7 cellular contexts compared by ENCODE assay signal in the genomic region with DNA sequence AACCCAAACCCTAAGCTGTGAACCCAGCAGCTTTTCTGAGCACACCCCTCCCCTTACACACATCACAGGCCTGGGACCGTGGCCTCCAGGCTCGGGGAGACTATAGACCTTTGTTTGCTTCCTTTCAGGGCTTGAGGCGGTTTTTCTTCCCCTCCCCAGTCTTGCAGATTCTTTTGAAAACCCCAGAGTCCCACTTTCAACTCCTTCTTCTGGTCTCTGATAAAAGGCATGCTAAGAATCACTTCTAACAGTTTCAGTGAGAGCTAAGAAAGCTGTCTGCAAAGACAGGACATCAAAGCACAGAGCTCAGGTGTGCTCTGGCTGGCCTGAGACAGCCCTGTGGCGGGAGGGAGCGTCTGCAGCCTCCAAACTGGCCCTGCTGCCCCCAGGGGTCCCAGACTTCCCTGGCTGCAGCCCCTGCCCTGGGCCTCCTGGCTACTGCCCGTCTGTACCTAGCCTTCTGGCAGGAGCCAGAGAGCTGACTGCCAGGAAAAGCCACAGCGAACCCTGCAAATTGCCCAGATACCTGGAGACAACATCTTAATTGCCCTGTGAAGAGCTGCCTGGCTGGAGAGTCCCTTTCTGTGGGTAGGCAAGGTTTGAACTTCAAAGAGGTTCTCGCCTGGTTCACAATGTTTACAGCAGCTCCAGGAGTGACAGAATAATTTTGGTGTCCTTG.
DNase-seq lines count a peak whose midpoint lies in the region; ATAC-seq and TF ChIP-seq lines count a peak whose summit lies in the region.

No MANE protein-coding gene starts in this region.

- H3K4me3 ChIP-seq in ascending aorta (no peak overlapping the region), esophagus muscularis mucosa (no peak overlapping the region)

- POLR2A ChIA-PET in activated CD4-positive, alpha-beta memory T cell treated with anti-CD3 and anti-CD28 coated beads, Interleukin-2, amount 10 ng/mL, durations not matched to agents 7 days and 5 days (lab: Charles Lee): interaction anchor here (0.9 to 4.5 kb wide), 24 partner anchors 8 to 433 kb away, joined by 3 to 46 read pairs (median 4); a partner anchor contains a TSS

- H3K36me3 ChIP-seq in ascending aorta (no peaks in the 10 kb centered on the region), esophagus muscularis mucosa (no peaks in the 10 kb centered on the region)

- TF ChIP-seq POLR2A in esophagus muscularis mucosa (IDR thresholded peaks at IDR 0.05; ENCODE audit: low read depth): no peak

- H3K36me3 Mint-ChIP-seq in activated CD4-positive, alpha-beta memory T cell treated with anti-CD3 and anti-CD28 coated beads, Interleukin-2, amount 10 ng/mL, durations not matched to agents 7 days and 5 days (ENCODE audit: low read depth): peaks cover 17% of the 10 kb centered on the region
- H3K36me3 Mint-ChIP-seq in neural crest cell (ENCODE audit: low read depth): no peaks in the 10 kb centered on the region

- H3K4me1 Mint-ChIP-seq in activated CD4-positive, alpha-beta memory T cell treated with anti-CD3 and anti-CD28 coated beads, Interleukin-2, amount 10 ng/mL, durations not matched to agents 7 days and 5 days: peaks cover 85% of the 10 kb centered on the region
- H3K4me1 Mint-ChIP-seq in neural crest cell: peaks cover 46% of the 10 kb centered on the region

- H3K9me3 ChIP-seq in ascending aorta: no peaks in the 10 kb centered on the region
- H3K9me3 ChIP-seq in esophagus muscularis mucosa: peaks cover 0 to 6% (median 0%) of the 10 kb centered on the region in 4 donors

- no peak overlapping the region for H3K27ac ChIP-seq in ascending aorta
- no peak overlapping the region for H3K27ac ChIP-seq in esophagus muscularis mucosa (replicated peaks in 1 of 4)

- H3K4me3 Mint-ChIP-seq in activated CD4-positive, alpha-beta memory T cell treated with anti-CD3 and anti-CD28 coated beads, Interleukin-2, amount 10 ng/mL, durations not matched to agents 7 days and 5 days: peak overlapping the region; percentile 41
- H3K4me3 Mint-ChIP-seq in neural crest cell: peak overlapping the region; percentile 9

- TF ChIP-seq CTCF in neural crest cell (conservative IDR thresholded peaks at IDR 0.05): no peak
- TF ChIP-seq CTCF in ascending aorta (IDR thresholded peaks at IDR 0.05): no peak
- no peak for TF ChIP-seq CTCF in esophagus muscularis mucosa (IDR thresholded peaks at IDR 0.05)

- H3K27me3 Mint-ChIP-seq in activated CD4-positive, alpha-beta memory T cell treated with anti-CD3 and anti-CD28 coated beads, Interleukin-2, amount 10 ng/mL, durations not matched to agents 7 days and 5 days: no peaks in the 10 kb centered on the region
- H3K27me3 Mint-ChIP-seq in neural crest cell (ENCODE audit: low read depth): peaks cover 8% of the 10 kb centered on the region

- no peak for TF ChIP-seq EP300 in esophagus muscularis mucosa (IDR thresholded peaks at IDR 0.05)

- DNase-seq in activated CD4-positive, alpha-beta memory T cell treated with anti-CD3 and anti-CD28 coated beads, Interleukin-2, amount 10 ng/mL, durations not matched to agents 7 days and 5 days: peak; percentile 81
- no peak for DNase-seq in neural crest cell (ENCODE audit: low read depth, low spot score)
- no peak for DNase-seq in ascending aorta (ENCODE audit: low spot score in 2 of 2)
- no peak for DNase-seq in esophagus muscularis mucosa (ENCODE audit: extremely low spot score)
- DNase-seq in germinal center (ENCODE audit: low spot score): no peak

- WGBS in esophagus muscularis mucosa: 94% methylated on average over 8 of the region's 8 CpGs

- no peaks in the 10 kb centered on the region for H3K4me1 ChIP-seq in ascending aorta
- H3K4me1 ChIP-seq in esophagus muscularis mucosa: no peaks in the 10 kb centered on the region

- H3K27me3 ChIP-seq in ascending aorta (no peaks in the 10 kb centered on the region), esophagus muscularis mucosa (no peaks in the 10 kb centered on the region)

- H3K9me3 Mint-ChIP-seq in activated CD4-positive, alpha-beta memory T cell treated with anti-CD3 and anti-CD28 coated beads, Interleukin-2, amount 10 ng/mL, durations not matched to agents 7 days and 5 days: peaks cover 6% of the 10 kb centered on the region
- peaks cover 2% of the 10 kb centered on the region for H3K9me3 Mint-ChIP-seq in neural crest cell

- intact Hi-C loops in ascending aorta (cut with DNase I) (loop anchor here (5.0 kb wide), 1 partner anchor 49 kb away; no protein-coding TSS in a partner anchor), esophagus muscularis mucosa (cut with DNase I) (no loop called here)

- CTCF ChIA-PET in activated CD4-positive, alpha-beta memory T cell treated with anti-CD3 and anti-CD28 coated beads, Interleukin-2, amount 10 ng/mL, durations not matched to agents 7 days and 5 days (lab: Charles Lee): interaction anchor here (0.8 to 4.1 kb wide), 22 partner anchors 8 to 359 kb away, joined by 3 to 39 read pairs (median 4); a partner anchor contains a TSS

- peak; percentile 48 for ATAC-seq in GM19397 (IDR thresholded peaks at IDR 0.05; ENCODE audit: unreplicated experiment)
- peak; percentile 53 for ATAC-seq in HG03135 (IDR thresholded peaks at IDR 0.05; ENCODE audit: unreplicated experiment)

- H3K27ac Mint-ChIP-seq in activated CD4-positive, alpha-beta memory T cell treated with anti-CD3 and anti-CD28 coated beads, Interleukin-2, amount 10 ng/mL, durations not matched to agents 7 days and 5 days: peak overlapping the region; percentile 96
- peak overlapping the region; percentile 54 for H3K27ac Mint-ChIP-seq in neural crest cell (ENCODE audit: unreplicated experiment)
